In genomic region chr3:194080913-194081800, GRCh38 we compare ENCODE assay signal across 14 cellular contexts. TPM values are rescaled to one million over a fixed set of nuclear protein-coding genes. Genes with fewer than 3 reads are reported as not detected.
DNase-seq lines count a peak whose midpoint lies in the region; ATAC-seq and TF ChIP-seq lines count a peak whose summit lies in the region.
"Had no signal": no experiment of that assay in that cellular context is flagged by ENCODE, and none has a peak within 500 bp of the region (broad histone marks: within the 10 kb centered on the region; RNA-seq: fewer than 3 reads in every experiment).

No MANE protein-coding gene starts in this region.

- H3K27ac ChIP-seq in HEK293 (ENCODE audit: extremely low read depth, low read depth, low read length) (no peak overlapping the region), colonic mucosa (peak overlapping the region; percentile 39), neuronal stem cell (replicated peaks; ENCODE audit: low read length) (no peak overlapping the region)

- no peaks in the 10 kb centered on the region for H3K36me3 ChIP-seq in HEK293 (ENCODE audit: control insufficient read depth in 2 of 2, insufficient read depth in 1 of 2, low read length in 2 of 2)
- H3K36me3 ChIP-seq in colonic mucosa, result no peaks in the 10 kb centered on the region
- no peaks in the 10 kb centered on the region for H3K36me3 ChIP-seq in neuronal stem cell (replicated peaks in 1 of 2; ENCODE audit: control insufficient read depth in 2 of 2, insufficient read depth in 2 of 2, low read length in 2 of 2)

- no peak for ATAC-seq in natural killer cell treated with Interleukin-12 subunit alpha and Interleukin-12 subunit beta and Interleukin-15 and Interleukin-18, amount 100 ng/mL, for 72 hours
- no peak for ATAC-seq in HG02852 (IDR thresholded peaks at IDR 0.05; ENCODE audit: unreplicated experiment)

- H3K4me2 ChIP-seq in neuronal stem cell (ENCODE audit: insufficient read depth, low read length, poor library complexity, severe bottlenecking), result no peak overlapping the region

- no peak overlapping the region for H2BK12ac ChIP-seq in neuronal stem cell (ENCODE audit: low read length)

- no peak overlapping the region for H2BK15ac ChIP-seq in neuronal stem cell (ENCODE audit: low read length)

- DNase-seq in NCI-H146 (lab: John Stamatoyannopoulos, UW) (peak; percentile 55), NCI-H146 treated with DMSO at 0.1 percent for 48 hours (lab: John Stamatoyannopoulos, UW; ENCODE audit: unreplicated experiment) (no peak), colonic mucosa (peak; percentile 71), neuronal stem cell (ENCODE audit: low spot score) (no peak), NCI-H1092 treated with DMSO at 0.1 percent for 48 hours (lab: John Stamatoyannopoulos, UW) (no peak)
- no peak for DNase-seq in natural killer cell treated with Interleukin-12 subunit alpha and Interleukin-12 subunit beta and Interleukin-15 and Interleukin-18, amount 100 ng/mL, for 72 hours (ENCODE audit: low spot score)
- DNase-seq: C1 segment of cervical spinal cord, COR-L47, DMS79, GDM1, HCEC 1CT, NCI-H187 had no signal

- no peaks in the 10 kb centered on the region for H3K36me3 Mint-ChIP-seq in natural killer cell treated with Interleukin-12 subunit alpha and Interleukin-12 subunit beta and Interleukin-15 and Interleukin-18, amount 100 ng/mL, for 72 hours

- no peak overlapping the region for H3K23ac ChIP-seq in neuronal stem cell (ENCODE audit: low read depth, low read length, poor library complexity)

- H2AK5ac ChIP-seq in neuronal stem cell (ENCODE audit: low read depth, low read length), result no peak overlapping the region

- H3K9me3 Mint-ChIP-seq in natural killer cell treated with Interleukin-12 subunit alpha and Interleukin-12 subunit beta and Interleukin-15 and Interleukin-18, amount 100 ng/mL, for 72 hours, result no peaks in the 10 kb centered on the region

- no peak overlapping the region for H3K4ac ChIP-seq in neuronal stem cell (ENCODE audit: low read length)

- no peak overlapping the region for H2AFZ ChIP-seq in neuronal stem cell (ENCODE audit: low read length)

- no CpG with 5 or more reads among the region's 8 CpGs for WGBS in neuronal stem cell (ENCODE audit: extremely low coverage in 2 of 2, insufficient read length in 2 of 2, insufficient replicate concordance in 1 of 2), 2 donors

- no peak overlapping the region for H4K8ac ChIP-seq in neuronal stem cell (ENCODE audit: low read depth, low read length)

- CTCF ChIA-PET in HEK293 (lab: Yijun Ruan, JAX), result no interaction called here

- H2BK120ac ChIP-seq in neuronal stem cell (ENCODE audit: low read depth, low read length), result no peak overlapping the region

- no peak overlapping the region for H3K18ac ChIP-seq in neuronal stem cell (ENCODE audit: low read length)

- H3K9ac ChIP-seq in colonic mucosa (ENCODE audit: low read depth in 2 of 2, low read length in 2 of 2) (peak overlapping the region in 1 of 2 donors; percentile 14), neuronal stem cell (ENCODE audit: low read depth, low read length, poor library complexity) (no peak overlapping the region)

- no peak overlapping the region for H2BK5ac ChIP-seq in neuronal stem cell (ENCODE audit: low read length)

- no peak overlapping the region for H3K4me3 Mint-ChIP-seq in natural killer cell treated with Interleukin-12 subunit alpha and Interleukin-12 subunit beta and Interleukin-15 and Interleukin-18, amount 100 ng/mL, for 72 hours

- H4K91ac ChIP-seq in neuronal stem cell (ENCODE audit: low read depth, low read length, poor library complexity), result peak overlapping the region; percentile 18

- TF ChIP-seq CTCF in HEK293 (tag by site-specific recombination; IDR thresholded peaks at IDR 0.05) (no peak), colonic mucosa (IDR thresholded peaks at IDR 0.05) (no peak)

- H3K27me3 Mint-ChIP-seq in natural killer cell treated with Interleukin-12 subunit alpha and Interleukin-12 subunit beta and Interleukin-15 and Interleukin-18, amount 100 ng/mL, for 72 hours, result peaks cover 44 to 56% of the 10 kb centered on the region in 2 donors

- intact Hi-C loops in colonic mucosa (cut with DNase I), result no loop called here

- no peak overlapping the region for H3K27ac Mint-ChIP-seq in natural killer cell treated with Interleukin-12 subunit alpha and Interleukin-12 subunit beta and Interleukin-15 and Interleukin-18, amount 100 ng/mL, for 72 hours

- H3K79me1 ChIP-seq in neuronal stem cell (ENCODE audit: low read depth, low read length), result no peaks in the 10 kb centered on the region

- no peak overlapping the region for H3K14ac ChIP-seq in neuronal stem cell (ENCODE audit: low read length)

- H3K4me1 ChIP-seq in HEK293 (ENCODE audit: control insufficient read depth, insufficient read depth, low read length) (peaks cover 3% of the 10 kb centered on the region), colonic mucosa (peaks cover 20% of the 10 kb centered on the region), neuronal stem cell (ENCODE audit: control insufficient read depth in 2 of 2, insufficient read depth in 1 of 2, low read depth in 1 of 2, low read length in 2 of 2) (peaks cover 13 to 43% of the 10 kb centered on the region in 2 donors)

- peaks cover 0 to 13% of the 10 kb centered on the region in 2 donors for H3K4me1 Mint-ChIP-seq in natural killer cell treated with Interleukin-12 subunit alpha and Interleukin-12 subunit beta and Interleukin-15 and Interleukin-18, amount 100 ng/mL, for 72 hours (ENCODE audit: low read depth in 2 of 2)

- no peaks in the 10 kb centered on the region for H3K9me3 ChIP-seq in HEK293 (ENCODE audit: control insufficient read depth, insufficient read depth, low read depth, low read length)
- H3K9me3 ChIP-seq in colonic mucosa, result no peaks in the 10 kb centered on the region
- H3K9me3 ChIP-seq in neuronal stem cell (replicated peaks in 1 of 2; ENCODE audit: control insufficient read depth in 2 of 2, insufficient read depth in 1 of 2, low read depth in 1 of 2, low read length in 2 of 2), result peaks cover 0 to 7% of the 10 kb centered on the region in 2 donors

- H3K27me3 ChIP-seq in colonic mucosa (no peaks in the 10 kb centered on the region), neuronal stem cell (ENCODE audit: control insufficient read depth in 3 of 3, insufficient read depth in 3 of 3, low read depth in 1 of 3, low read length in 3 of 3) (no peaks in the 10 kb centered on the region)

- POLR2A ChIA-PET in HEK293 (lab: Yijun Ruan, JAX), result interaction anchor here (0.5 kb wide), 1 partner anchor 55 kb away, joined by 4 read pairs; the partner anchor contains the start of gene HES1

- H3K4me3 ChIP-seq in HEK293 (ENCODE audit: low read depth, low read length) (no peak overlapping the region), colonic mucosa (no peak overlapping the region), neuronal stem cell (ENCODE audit: low read length in 2 of 2) (no peak overlapping the region)

TF ChIP-seq in HEK293, 187 proteins besides CTCF, POLR2A, EP300 and RAD21:
- TF ChIP-seq ZNF354C (tag by site-specific recombination; IDR thresholded peaks at IDR 0.05; ENCODE audit: borderline replicate concordance, low read depth) (no peak), ZNF600 (tag by site-specific recombination; IDR thresholded peaks at IDR 0.05) (peak; percentile 60), ZIC2 (tag by site-specific recombination; IDR thresholded peaks at IDR 0.05) (peak; percentile 52; the same call in 1 of the 2 replicates), KLF17 (tag by site-specific recombination; IDR thresholded peaks at IDR 0.05) (peak; percentile 80), ZNF629 (tag by site-specific recombination; IDR thresholded peaks at IDR 0.05) (peak; percentile 39; the same call in 1 of the 2 replicates), ZNF341 (tag by site-specific recombination; IDR thresholded peaks at IDR 0.05; ENCODE audit: low read depth) (peak; percentile 40), ATF2 (tag by site-specific recombination; IDR thresholded peaks at IDR 0.05; ENCODE audit: low read depth) (peak; percentile 67), TCF7L2 (IDR thresholded peaks at IDR 0.05; ENCODE audit: borderline replicate concordance, low read depth, low read length) (no peak), GLIS1 (tag by site-specific recombination; IDR thresholded peaks at IDR 0.05) (peak; percentile 78), ZNF529 (tag by site-specific recombination; IDR thresholded peaks at IDR 0.05; ENCODE audit: insufficient replicate concordance) (no peak)

RNA-seq across cellular contexts. Expression of gene HES1, which starts 54.8 kb away (rescaled TPM):
- 100 to 1,000 TPM; 102 TPM for total RNA-seq in colonic mucosa
- polyA plus RNA-seq in neuronal stem cell (2013, experiment 1 of 2), result 29.1 TPM
- polyA plus RNA-seq in neuronal stem cell (2013, experiment 2 of 2), result 30.9 TPM
- under 1 TPM in 1 of 2 donors, not detected in 1; 0.28 TPM for total RNA-seq in natural killer cell treated with Interleukin-12 subunit alpha and Interleukin-12 subunit beta and Interleukin-15 and Interleukin-18, amount 100 ng/mL, for 72 hours

Comparison
In these comparisons a context has a peak if more than half of its experiments do, and no peak if none do; other contexts are left out.
1. DNase-seq: peak in NCI-H146 (single experiment) and colonic mucosa (single experiment); none in NCI-H146 treated with DMSO at 0.1 percent for 48 hours (single experiment), neuronal stem cell (single experiment), NCI-H1092 treated with DMSO at 0.1 percent for 48 hours (single experiment) and natural killer cell treated with Interleukin-12 subunit alpha and Interleukin-12 subunit beta and Interleukin-15 and Interleukin-18, amount 100 ng/mL, for 72 hours (single experiment).
2. RNA of gene HES1, which starts 54.8 kb away (total RNA-seq): 102 TPM in colonic mucosa; 0.28 TPM in natural killer cell treated with Interleukin-12 subunit alpha and Interleukin-12 subunit beta and Interleukin-15 and Interleukin-18, amount 100 ng/mL, for 72 hours; every median in the first group is over 10 times any median in the second.